Comparison of ENCODE assay signal across 1 cellular context in genomic region chr12:132525833-132526455, GRCh38.
TF ChIP-seq lines count a peak whose summit lies in the region.

No MANE protein-coding gene starts in this region.

TF ChIP-seq in WTC11, 78 proteins besides CTCF, POLR2A, EP300 and RAD21 (continued from another document):
- TF ChIP-seq ATF2 (CRISPR knock-in tag; IDR thresholded peaks at IDR 0.05; ENCODE audit: borderline replicate concordance, low read depth) (no peak), CREM (CRISPR knock-in tag; IDR thresholded peaks at IDR 0.05) (no peak), ELF4 (CRISPR knock-in tag; IDR thresholded peaks at IDR 0.05; ENCODE audit: low read depth) (no peak), SP1 (CRISPR knock-in tag; conservative IDR thresholded peaks at IDR 0.05) (no peak), FOXP1 (CRISPR knock-in tag; IDR thresholded peaks at IDR 0.05; ENCODE audit: borderline replicate concordance) (no peak), NFE2L1 (CRISPR knock-in tag; IDR thresholded peaks at IDR 0.05) (no peak), NR1H2 (CRISPR knock-in tag; IDR thresholded peaks at IDR 0.05) (no peak), E2F4 (CRISPR knock-in tag; IDR thresholded peaks at IDR 0.05; ENCODE audit: borderline replicate concordance, low read depth) (no peak)
